In the genomic region with DNA sequence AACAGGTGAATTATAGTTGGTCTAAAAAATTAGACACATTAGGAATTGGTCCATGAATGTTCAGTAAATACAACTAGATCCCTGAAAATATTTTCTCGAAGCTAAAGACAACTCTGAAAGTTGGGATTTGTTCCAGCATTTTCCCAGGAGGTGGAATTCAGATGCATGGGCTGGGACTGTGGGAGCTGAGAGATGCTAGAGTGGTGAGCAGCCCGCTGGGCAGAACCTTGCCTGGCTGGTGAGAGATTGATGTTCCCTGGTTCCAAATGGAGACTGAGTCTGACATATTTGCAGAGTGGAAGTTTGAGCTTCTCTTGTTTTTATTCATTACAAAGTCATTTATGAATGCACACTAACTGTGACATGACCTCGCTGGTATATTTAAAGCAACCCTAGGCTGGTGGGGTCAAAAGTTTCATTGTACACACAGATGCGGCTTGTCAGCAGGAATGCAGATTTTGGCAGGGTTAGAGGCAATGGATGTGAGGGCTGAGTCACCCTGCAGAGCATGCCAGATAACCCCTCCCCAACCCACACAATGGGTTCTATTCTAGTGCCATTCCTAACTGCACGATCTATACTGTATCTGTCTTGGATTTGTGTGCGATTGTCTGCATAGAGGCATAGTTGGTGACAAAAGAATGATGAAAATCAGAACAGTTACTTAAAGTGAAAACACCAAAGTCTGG, we compare ENCODE assay signal across 1 cellular context.
TF ChIP-seq lines count a peak whose summit lies in the region.

No MANE protein-coding gene starts in this region.

TF ChIP-seq in GM23338, 12 proteins besides CTCF, POLR2A, EP300 and RAD21 (continued from another document):
- TF ChIP-seq ZNF462 (CRISPR knock-in tag; IDR thresholded peaks at IDR 0.05) (no peak), EZH2 (IDR thresholded peaks at IDR 0.05; ENCODE audit: low read depth, unreplicated experiment) (no peak)
